In the genomic region with DNA sequence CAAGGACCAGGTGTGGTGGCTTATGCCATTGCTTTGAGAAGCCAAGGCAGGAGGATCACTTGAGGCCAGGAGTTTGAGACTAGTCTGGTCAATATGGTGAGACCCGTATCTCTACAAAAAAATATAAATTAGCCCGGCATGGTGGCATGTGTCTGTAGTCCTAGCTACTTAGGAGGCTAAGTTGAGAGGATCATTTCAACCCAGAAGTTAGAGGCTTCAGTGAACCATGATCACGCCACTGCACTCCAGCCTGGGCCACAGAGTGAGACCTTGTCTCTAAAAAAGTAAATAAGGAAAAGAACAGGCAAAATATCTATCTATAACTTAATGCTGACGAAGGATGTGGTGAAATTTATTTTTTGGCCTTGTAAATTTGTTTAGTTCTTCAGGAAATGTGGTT, we compare ENCODE assay signal across 12 cellular contexts.
"Had no signal": no experiment of that assay in that cellular context is flagged by ENCODE, and none has a peak within 500 bp of the region (broad histone marks: within the 10 kb centered on the region; RNA-seq: fewer than 3 reads in every experiment).

No MANE protein-coding gene starts in this region.

- H3K27ac Mint-ChIP-seq: activated naive CD4-positive, alpha-beta T cell treated with anti-CD3 and anti-CD28 coated beads for 36 hours; stimulated activated memory B cell treated with anti-CD40 and anti-IgM and Interleukin-4, amounts not matched to agents 10 μg/mL and 1 μg/mL and 100 μg/mL, for 72 hours had no signal

- H3K4me1 ChIP-seq: gastrocnemius medialis, prostate gland, right atrium auricular region had no signal

- H3K9me3 Mint-ChIP-seq: activated naive CD4-positive, alpha-beta T cell treated with anti-CD3 and anti-CD28 coated beads for 36 hours; stimulated activated memory B cell treated with anti-CD40 and anti-IgM and Interleukin-4, amounts not matched to agents 10 μg/mL and 1 μg/mL and 100 μg/mL, for 72 hours had no signal

- H3K27me3 Mint-ChIP-seq: activated CD8-positive, alpha-beta memory T cell treated with anti-CD3 and anti-CD28 coated beads, Interleukin-2, amount 10 ng/mL, durations not matched to agents 7 days and 5 days; stimulated activated memory B cell treated with anti-CD40 and anti-IgM and Interleukin-4, amounts not matched to agents 10 μg/mL and 1 μg/mL and 100 μg/mL, for 72 hours had no signal

- ATAC-seq: activated CD8-positive, alpha-beta memory T cell treated with anti-CD3 and anti-CD28 coated beads, Interleukin-2, amount 10 ng/mL, durations not matched to agents 7 days and 5 days; gastrocnemius medialis; stimulated activated memory B cell treated with anti-CD40 and anti-IgM and Interleukin-4, amounts not matched to agents 10 μg/mL and 1 μg/mL and 100 μg/mL, for 72 hours had no signal

- H3K27ac ChIP-seq: gastrocnemius medialis, prostate gland, right atrium auricular region, SK-N-MC had no signal

- H3K4me3 ChIP-seq: gastrocnemius medialis, heart left ventricle, left lung, prostate gland, right atrium auricular region, SK-N-MC had no signal

- H3K27me3 ChIP-seq: gastrocnemius medialis, heart left ventricle, left lung, right atrium auricular region had no signal

- DNase-seq: activated CD4-positive, alpha-beta T cell treated with anti-CD3 and anti-CD28 coated beads, Interleukin-2, amount 50 U/mL, for 4 hours; activated CD8-positive, alpha-beta memory T cell treated with anti-CD3 and anti-CD28 coated beads, Interleukin-2, amount 10 ng/mL, durations not matched to agents 7 days and 5 days; erythroblast; gastrocnemius medialis; heart left ventricle; left lung; stimulated activated CD4-positive, alpha-beta T cell treated with anti-CD3 and anti-CD28 coated beads, Interleukin-4, amount 100 ng/mL, for 4 hours had no signal

- H3K9me3 ChIP-seq: gastrocnemius medialis, heart left ventricle, left lung, prostate gland, right atrium auricular region had no signal

- H3K4me3 Mint-ChIP-seq: activated CD8-positive, alpha-beta memory T cell treated with anti-CD3 and anti-CD28 coated beads, Interleukin-2, amount 10 ng/mL, durations not matched to agents 7 days and 5 days; activated naive CD4-positive, alpha-beta T cell treated with anti-CD3 and anti-CD28 coated beads for 36 hours; stimulated activated memory B cell treated with anti-CD40 and anti-IgM and Interleukin-4, amounts not matched to agents 10 μg/mL and 1 μg/mL and 100 μg/mL, for 72 hours had no signal
